Comparison of ENCODE assay signal across 7 cellular contexts in genomic region chr1:226082959-226083302, GRCh38. TPM values are rescaled to one million over a fixed set of nuclear protein-coding genes. Genes with fewer than 3 reads are reported as not detected.
DNase-seq lines count a peak whose midpoint lies in the region; ATAC-seq and TF ChIP-seq lines count a peak whose summit lies in the region.

No MANE protein-coding gene starts in this region.

- peak; percentile 21 for DNase-seq in H4 (ENCODE audit: low spot score)
- peak in 1 of 2 donors; percentile 83 for DNase-seq in ascending aorta (ENCODE audit: low spot score in 2 of 2)
- DNase-seq in iPS DF 6.9 (ENCODE audit: low read depth, low spot score), result no peak
- DNase-seq in gastrocnemius medialis, result peak; percentile 31 to 45
- DNase-seq in activated effector memory CD4-positive, alpha-beta T cell treated with Interleukin-2 at 50 U/mL for 16 hours, result no peak

- peaks cover 6% of the 10 kb centered on the region for H3K4me1 ChIP-seq in Loucy (ENCODE audit: insufficient read depth, low read length, poor library complexity, severe bottlenecking)
- peaks cover 4 to 11% of the 10 kb centered on the region in 2 donors for H3K4me1 ChIP-seq in ascending aorta
- H3K4me1 ChIP-seq in iPS DF 6.9 (ENCODE audit: control insufficient read depth, insufficient read depth, low read length), result peaks cover 2% of the 10 kb centered on the region
- peaks cover 0 to 12% of the 10 kb centered on the region in 2 donors for H3K4me1 ChIP-seq in gastrocnemius medialis

- TF ChIP-seq POLR2A in gastrocnemius medialis (IDR thresholded peaks at IDR 0.05), result no peak

- H3K79me2 ChIP-seq in Loucy (ENCODE audit: insufficient read depth, low read length), result no peaks in the 10 kb centered on the region

- in situ Hi-C loops in gastrocnemius medialis (cut with MboI; ENCODE audit: low sequenced_read_pairs in 4 of 4), result no loop called here

- H3K4me2 ChIP-seq in Loucy (ENCODE audit: low read depth, low read length, poor library complexity, severe bottlenecking), result peak overlapping the region; percentile 70

- peak; percentile 67 to 75 for ATAC-seq in gastrocnemius medialis

- no peaks in the 10 kb centered on the region for H3F3A ChIP-seq in Loucy (ENCODE audit: low read depth)

- no peak for TF ChIP-seq CTCF in Loucy (conservative IDR thresholded peaks at IDR 0.05; ENCODE audit: low read length)
- no peak for TF ChIP-seq CTCF in ascending aorta (IDR thresholded peaks at IDR 0.05)
- TF ChIP-seq CTCF in gastrocnemius medialis (IDR thresholded peaks at IDR 0.05 in 4 of 5, conservative IDR thresholded peaks at IDR 0.05 in 1 of 5), result no peak

- H3K4me3 ChIP-seq in GM08714 (ENCODE audit: low read length) (peak overlapping the region; percentile 64), Loucy (ENCODE audit: low read length, poor library complexity, severe bottlenecking) (peak overlapping the region; percentile 72), ascending aorta (peak overlapping the region; percentile 83 to 92), iPS DF 6.9 (ENCODE audit: low read length) (peak overlapping the region; percentile 60), gastrocnemius medialis (peak overlapping the region; percentile 66 to 84 (median 74))

- peak overlapping the region; percentile 45 for H3K9ac ChIP-seq in Loucy (ENCODE audit: low read depth, low read length, poor library complexity, severe bottlenecking)

- H3K27me3 ChIP-seq in Loucy (ENCODE audit: insufficient read depth, low read length, poor library complexity, severe bottlenecking) (no peaks in the 10 kb centered on the region), ascending aorta (no peaks in the 10 kb centered on the region), iPS DF 6.9 (ENCODE audit: control insufficient read depth, insufficient read depth, low read length) (no peaks in the 10 kb centered on the region), gastrocnemius medialis (no peaks in the 10 kb centered on the region)

- H3K9me3 ChIP-seq in Loucy (ENCODE audit: insufficient read depth, low read depth, low read length) (no peaks in the 10 kb centered on the region), ascending aorta (no peaks in the 10 kb centered on the region), iPS DF 6.9 (ENCODE audit: control insufficient read depth, insufficient read depth, low read length) (no peaks in the 10 kb centered on the region), gastrocnemius medialis (no peaks in the 10 kb centered on the region)

- no peaks in the 10 kb centered on the region for H3K9me2 ChIP-seq in Loucy (replicated peaks; ENCODE audit: low read depth, low read length)

- no peaks in the 10 kb centered on the region for H4K20me1 ChIP-seq in Loucy (ENCODE audit: insufficient read depth, low read length, poor library complexity, severe bottlenecking)

- no CpG with 5 or more reads among the region's 23 CpGs for WGBS in iPS DF 6.9 (ENCODE audit: insufficient coverage, insufficient read length)

- intact Hi-C loops in ascending aorta (cut with DNase I) (loop anchor here (1.0 to 5.0 kb wide), 4 partner anchors 20 to 104 kb away; partner anchors contain the start of gene ACBD3), gastrocnemius medialis (cut with DNase I; ENCODE audit: low total_unique reads) (loop anchor here (2.0 to 5.0 kb wide), 2 partner anchors 18 to 39 kb away; no protein-coding TSS in a partner anchor)

- H2AFZ ChIP-seq in Loucy (ENCODE audit: low read length), result peak overlapping the region; percentile 79

- H3K36me3 ChIP-seq in Loucy (ENCODE audit: insufficient read depth, low read length), result no peaks in the 10 kb centered on the region
- H3K36me3 ChIP-seq in ascending aorta, result no peaks in the 10 kb centered on the region
- no peaks in the 10 kb centered on the region for H3K36me3 ChIP-seq in iPS DF 6.9 (ENCODE audit: control insufficient read depth, insufficient read depth, low read length)
- H3K36me3 ChIP-seq in gastrocnemius medialis, result no peaks in the 10 kb centered on the region

- peak overlapping the region; percentile 75 to 85 for H3K27ac ChIP-seq in ascending aorta
- no peak overlapping the region for H3K27ac ChIP-seq in iPS DF 6.9 (ENCODE audit: low read length)
- H3K27ac ChIP-seq in gastrocnemius medialis, result peak overlapping the region; percentile 43 to 79 (median 66)

RNA-seq across cellular contexts. Expression of gene H3-3A, which starts 20.4 kb away (rescaled TPM):
- 313 and 407 TPM in 2 replicates for total RNA-seq in H4 (2014; rRNA removed; shearing (Covaris generic))
- 214 TPM for total RNA-seq in ascending aorta
- total RNA-seq in gastrocnemius medialis, result 100 to 1,000 TPM; 163 to 289 (median 191) TPM

Comparison
In these comparisons a context has a peak if more than half of its experiments do, and no peak if none do; other contexts are left out.
1. DNase-seq: peak in H4 (single experiment) and gastrocnemius medialis (2 of 2); none in iPS DF 6.9 (single experiment) and activated effector memory CD4-positive, alpha-beta T cell treated with Interleukin-2 at 50 U/mL for 16 hours (single experiment).
2. Peak in every context shown above with its lines, with median percentiles within 50 percentile points of each other: H3K4me3 ChIP-seq.